Comparison of ENCODE assay signal across 13 cellular contexts in genomic region chr14:59306775-59307174, GRCh38.
DNase-seq lines count a peak whose midpoint lies in the region; ATAC-seq and TF ChIP-seq lines count a peak whose summit lies in the region.
"Had no signal": no experiment of that assay in that cellular context is flagged by ENCODE, and none has a peak within 500 bp of the region (broad histone marks: within the 10 kb centered on the region; RNA-seq: fewer than 3 reads in every experiment).

No MANE protein-coding gene starts in this region.

- intact Hi-C loops in PC-9 (cut with micrococcal nuclease; ENCODE audit: unreplicated experiment) (loop anchor here (1.0 kb wide), 1 partner anchor 30 kb away; no protein-coding TSS in a partner anchor), sigmoid colon (cut with DNase I) (no loop called here)

- no peaks in the 10 kb centered on the region; the same call in 1 of the 2 replicates for H3K36me3 ChIP-seq in PC-9 (ENCODE audit: low read depth)
- H3K36me3 ChIP-seq in sigmoid colon = no peaks in the 10 kb centered on the region
- H3K36me3 ChIP-seq: suprapubic skin had no signal

- no peak for TF ChIP-seq EP300 in sigmoid colon (IDR thresholded peaks at IDR 0.05)

- TSS peak; percentile 35 for BruUV-seq in PC-9 (replicated peaks; lab: Mats Ljungman, UMichigan)

- POLR2A ChIA-PET in PC-9 (lab: Charles Lee; ENCODE audit: unreplicated experiment) = interaction anchor here (0.6 to 1.0 kb wide), 3 partner anchors 34 to 318 kb away, joined by 3 to 7 read pairs (median 3); no protein-coding TSS in a partner anchor

- TF ChIP-seq POLR2A in sigmoid colon (IDR thresholded peaks at IDR 0.05) = no peak

- no peaks in the 10 kb centered on the region for H3K9me2 ChIP-seq in PC-9 (ENCODE audit: insufficient read depth)

- TF ChIP-seq CTCF in PC-9 (conservative IDR thresholded peaks at IDR 0.05) (no peak), fibroblast of pulmonary artery (IDR thresholded peaks at IDR 0.05; ENCODE audit: low read length, missing control alignments) (no peak), sigmoid colon (IDR thresholded peaks at IDR 0.05) (no peak)

- peaks cover 19% of the 10 kb centered on the region for H3K79me2 ChIP-seq in PC-9 (ENCODE audit: low read depth)

- no peak for ATAC-seq in HG03432 (IDR thresholded peaks at IDR 0.05; ENCODE audit: unreplicated experiment)
- ATAC-seq in HG02642 (IDR thresholded peaks at IDR 0.05; ENCODE audit: poor library complexity, unreplicated experiment) = no peak
- no peak for ATAC-seq in GM18907 (IDR thresholded peaks at IDR 0.05; ENCODE audit: unreplicated experiment)

- H3K4me1 ChIP-seq in PC-9 (replicated peaks; ENCODE audit: insufficient read depth) (peaks cover 35% of the 10 kb centered on the region), sigmoid colon (peaks cover 0 to 79% (median 70%) of the 10 kb centered on the region in 4 donors)

- CTCF ChIA-PET in PC-9 (lab: Charles Lee) = interaction anchor here (0.6 to 1.2 kb wide), 3 partner anchors 12 to 137 kb away, joined by 3 to 5 read pairs (median 3); no protein-coding TSS in a partner anchor

- DNase-seq in H4 (ENCODE audit: low spot score) = peak; percentile 36
- peak; percentile 23 to 86 for DNase-seq in PC-9
- peak; percentile 86 for DNase-seq in fibroblast of pulmonary artery (ENCODE audit: low read depth)
- no peak for DNase-seq in sigmoid colon
- no peak for DNase-seq in NCI-H1436 (lab: John Stamatoyannopoulos, UW)
- DNase-seq: DMS 273 treated with DMSO at 0.1 percent for 48 hours; KG1; stimulated activated CD4-positive, alpha-beta T cell treated with anti-CD3 and anti-CD28 coated beads, Interleukin-4, amount 100 ng/mL, for 24 hours had no signal

- H3K27ac ChIP-seq in PC-9 = peak overlapping the region; percentile 64
- H3K27ac ChIP-seq in sigmoid colon = peak overlapping the region in 3 of 4 donors; percentile 57 to 79 (median 70)
- H3K27ac ChIP-seq: parathyroid adenoma, suprapubic skin had no signal

- no peak overlapping the region for H3K4me3 ChIP-seq in PC-9
- H3K4me3 ChIP-seq in fibroblast of pulmonary artery (replicated peaks; ENCODE audit: low read depth, low read length) = no peak overlapping the region
- no peak overlapping the region for H3K4me3 ChIP-seq in sigmoid colon
- H3K4me3 ChIP-seq: suprapubic skin had no signal

- H3F3A ChIP-seq in PC-9 (ENCODE audit: insufficient read depth, low read depth) = peaks cover 22% of the 10 kb centered on the region

- WGBS in sigmoid colon, 2 donors = 62 to 76% methylated on average over 1 of the region's 1 CpG

- no peaks in the 10 kb centered on the region for H4K20me1 ChIP-seq in PC-9 (ENCODE audit: insufficient read depth)

- H2AFZ ChIP-seq in PC-9 = no peak overlapping the region
- H2AFZ ChIP-seq: parathyroid adenoma had no signal

- H3K9me3 ChIP-seq in PC-9 (ENCODE audit: insufficient read depth, low read depth) = peaks cover 6% of the 10 kb centered on the region; the same call in 1 of the 2 replicates
- H3K9me3 ChIP-seq in sigmoid colon = no peaks in the 10 kb centered on the region
- H3K9me3 ChIP-seq: suprapubic skin had no signal

- no peaks in the 10 kb centered on the region for H3K27me3 ChIP-seq in PC-9 (ENCODE audit: insufficient read depth, low read depth)
- H3K27me3 ChIP-seq in sigmoid colon = no peaks in the 10 kb centered on the region
- H3K27me3 ChIP-seq: suprapubic skin had no signal

- peak overlapping the region; percentile 24 for H3K4me2 ChIP-seq in PC-9

Comparison
In these comparisons a context has a peak if more than half of its experiments do, and no peak if none do; other contexts are left out.
1. DNase-seq: peak in H4 (single experiment), PC-9 (2 of 2) and fibroblast of pulmonary artery (single experiment); none in sigmoid colon (single experiment) and NCI-H1436 (single experiment).